30 cellular contexts compared by ENCODE assay signal in genomic region chrX:55480390-55481062, GRCh38.
"Had no signal": no experiment of that assay in that cellular context is flagged by ENCODE, and none has a peak within 500 bp of the region (broad histone marks: within the 10 kb centered on the region; RNA-seq: fewer than 3 reads in every experiment).

No MANE protein-coding gene starts in this region.

- FAIRE-seq: endometrium, endothelial cell of umbilical vein had no signal

- H3K36me3 ChIP-seq: ascending aorta, breast epithelium, cardiac muscle cell, colonic mucosa, gastrocnemius medialis, heart left ventricle, WERI-Rb-1 had no signal

- H3K4me1 ChIP-seq: ascending aorta, breast epithelium, colonic mucosa, foreskin keratinocyte, gastrocnemius medialis, heart left ventricle had no signal

- DNase-seq: activated B cell treated with CpG ODN at 0.5 μM for 24 hours; activated CD4-positive, alpha-beta memory T cell treated with anti-CD3 and anti-CD28 coated beads, Interleukin-2, amount 10 ng/mL, durations not matched to agents 7 days and 5 days; activated CD4-positive, alpha-beta T cell treated with anti-CD3 and anti-CD28 coated beads for 48 hours; activated CD8-positive, alpha-beta memory T cell treated with anti-CD3 and anti-CD28 coated beads, Interleukin-2, amount 50 U/mL, for 48 hours; activated gamma-delta T cell; activated naive CD4-positive, alpha-beta T cell; activated naive CD4-positive, alpha-beta T cell treated with anti-CD3 and anti-CD28 coated beads, Interleukin-2, amount 10 ng/mL, durations not matched to agents 7 days and 5 days; activated naive CD8-positive, alpha-beta T cell treated with anti-CD3 and anti-CD28 coated beads, Interleukin-2, amount 10 ng/mL, durations not matched to agents 7 days and 5 days; activated T-cell treated with anti-CD3 and anti-CD28 coated beads for 4 hours; activated T-cell treated with anti-CD3 and anti-CD28 coated beads, Interleukin-2, amount 50 U/mL, for 24 hours; activated T-cell treated with anti-CD3 and anti-CD28 coated beads, Interleukin-2, amount 50 U/mL, for 72 hours; central memory CD4-positive, alpha-beta T cell; cerebellar nuclear complex; colonic mucosa; effector CD8-positive, alpha-beta T cell; foreskin keratinocyte; gastrocnemius medialis; glutamatergic neuron; heart left ventricle; T-helper 2 cell; WERI-Rb-1 had no signal

- H3K4me3 ChIP-seq: ascending aorta, breast epithelium, cardiac muscle cell, colonic mucosa, gastrocnemius medialis, heart left ventricle had no signal

- H3K27ac ChIP-seq: ascending aorta, breast epithelium, cardiac muscle cell, colonic mucosa, epithelial cell of prostate, foreskin keratinocyte, gastrocnemius medialis, heart left ventricle, WERI-Rb-1 had no signal

- ATAC-seq: activated CD4-positive, CD25-positive, alpha-beta regulatory T cell treated with anti-CD3 and anti-CD28 coated beads, Interleukin-2, amount 50 U/mL, for 24 hours; activated naive CD4-positive, alpha-beta T cell treated with anti-CD3 and anti-CD28 coated beads, Interleukin-2, amount 50 U/mL, for 72 hours; activated T-cell treated with anti-CD3 and anti-CD28 coated beads, Interleukin-2, amount 50 U/mL, for 72 hours; esophagus mucosa; foreskin keratinocyte; gastrocnemius medialis; heart left ventricle had no signal

- H3K27me3 ChIP-seq: ascending aorta, cardiac muscle cell, colonic mucosa, foreskin keratinocyte, gastrocnemius medialis had no signal

- H3K9me3 ChIP-seq: ascending aorta, breast epithelium, colonic mucosa, gastrocnemius medialis, heart left ventricle had no signal
